22 cellular contexts compared by ENCODE assay signal in the genomic region with DNA sequence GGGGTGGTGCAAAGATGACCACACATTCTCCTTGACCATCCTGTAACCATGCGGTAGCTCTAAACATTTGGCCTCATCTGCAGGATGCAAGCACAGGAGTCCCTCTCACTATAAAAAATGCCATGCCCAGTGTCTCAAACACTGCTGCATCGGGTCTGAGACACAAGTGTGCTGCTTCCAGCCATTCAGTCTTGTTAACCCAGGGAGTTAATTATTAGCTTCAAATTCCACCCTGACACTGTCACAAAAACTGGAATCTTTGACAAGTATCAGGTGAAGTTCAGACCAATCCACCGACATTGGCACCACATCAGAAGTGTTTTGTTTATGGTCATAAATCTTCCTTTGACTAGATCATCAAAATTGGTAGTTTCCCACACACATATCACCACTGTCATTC.
"Had no signal": no experiment of that assay in that cellular context is flagged by ENCODE, and none has a peak within 500 bp of the region (broad histone marks: within the 10 kb centered on the region; RNA-seq: fewer than 3 reads in every experiment).

No MANE protein-coding gene starts in this region.

- H3K4me3 ChIP-seq: lung, tibial artery had no signal

- H3K27me3 Mint-ChIP-seq: activated T-cell treated with anti-CD3 and anti-CD28 coated beads, Interleukin-2, amount 50 U/mL, for 24 hours had no signal

- H3K27ac Mint-ChIP-seq: activated CD8-positive, alpha-beta T cell treated with anti-CD3 and anti-CD28 coated beads for 36 hours; activated naive CD8-positive, alpha-beta T cell treated with anti-CD3 and anti-CD28 coated beads, Interleukin-2, amount 10 ng/mL, durations not matched to agents 7 days and 5 days; activated T-cell treated with anti-CD3 and anti-CD28 coated beads, Interleukin-2, amount 50 U/mL, for 24 hours; activated T-helper 2 cell treated with anti-CD3 and anti-CD28 coated beads, Interferon-gamma antibody, Interleukin-2, Interleukin-4, amounts not matched to agents 10 μg/mL and 5 μg/mL and 100 μg/mL, durations not matched to agents 14 hours and 24 hours and 36 hours; endodermal cell; mesothelial cell of epicardium; nephron had no signal

- H3K4me3 Mint-ChIP-seq: activated CD8-positive, alpha-beta T cell treated with anti-CD3 and anti-CD28 coated beads for 36 hours; activated naive CD8-positive, alpha-beta T cell treated with anti-CD3 and anti-CD28 coated beads, Interleukin-2, amount 10 ng/mL, durations not matched to agents 7 days and 5 days; activated T-cell treated with anti-CD3 and anti-CD28 coated beads, Interleukin-2, amount 50 U/mL, for 24 hours; endodermal cell; mesothelial cell of epicardium; nephron had no signal

- ATAC-seq: activated CD8-positive, alpha-beta T cell treated with anti-CD3 and anti-CD28 coated beads for 36 hours; foreskin keratinocyte; left cardiac atrium had no signal

- DNase-seq: activated CD4-positive, alpha-beta T cell treated with anti-CD3 and anti-CD28 coated beads for 48 hours; activated CD4-positive, CD25-positive, alpha-beta regulatory T cell; activated CD8-positive, alpha-beta T cell treated with anti-CD3 and anti-CD28 coated beads for 36 hours; activated naive CD4-positive, alpha-beta T cell treated with Interleukin-2 at 50 U/mL for 16 hours; activated naive CD8-positive, alpha-beta T cell treated with anti-CD3 and anti-CD28 coated beads, Interleukin-2, amount 10 ng/mL, durations not matched to agents 7 days and 5 days; activated T-cell treated with anti-CD3 and anti-CD28 coated beads, Interleukin-2, amount 50 U/mL, for 24 hours; amygdala; endodermal cell; foreskin keratinocyte; left cardiac atrium; nucleus accumbens; posterior cingulate gyrus; retina; stimulated activated CD4-positive, alpha-beta T cell treated with anti-CD3 and anti-CD28 coated beads, Interleukin-2, amount 100 ng/mL, for 24 hours; stimulated activated naive CD4-positive, alpha-beta T cell treated with Interleukin-2 at 50 U/mL for 16 hours; substantia nigra; tibial artery had no signal

- H3K4me1 Mint-ChIP-seq: activated naive CD8-positive, alpha-beta T cell treated with anti-CD3 and anti-CD28 coated beads, Interleukin-2, amount 10 ng/mL, durations not matched to agents 7 days and 5 days had no signal

- H3K36me3 Mint-ChIP-seq: activated naive CD8-positive, alpha-beta T cell treated with anti-CD3 and anti-CD28 coated beads, Interleukin-2, amount 10 ng/mL, durations not matched to agents 7 days and 5 days; mesothelial cell of epicardium had no signal

- H3K27ac ChIP-seq: epithelial cell of prostate, foreskin keratinocyte, tibial artery had no signal
